In genomic region chrX:70133303-70134115, GRCh38 we compare ENCODE assay signal across 8 cellular contexts.
DNase-seq lines count a peak whose midpoint lies in the region; ATAC-seq and TF ChIP-seq lines count a peak whose summit lies in the region.

TSS of gene IGBP1 (plus strand) at chrX:70133447. CDS start at chrX:70133948, 501 bp downstream.

- TF ChIP-seq POLR2A in GM18951 (IDR thresholded peaks at IDR 0.05; ENCODE audit: extremely low read depth, insufficient read depth, insufficient read length), result peak; percentile 55

- peak; percentile 67 for TF ChIP-seq CTCF in AG09319 (IDR thresholded peaks at IDR 0.05; ENCODE audit: low read depth, low read length)

- DNase-seq in AG09319 (ENCODE audit: extremely low read depth, low read depth) (peak; percentile 60), NCI-H226 (peak; percentile 79), islet precursor cell (peak; percentile 93)
- DNase-seq in activated CD4-positive, CD25-positive, alpha-beta regulatory T cell (lab: John Stamatoyannopoulos, UW), result peak; percentile 27 to 51 (median 38)
- DNase-seq in central memory CD4-positive, alpha-beta T cell, result peak; percentile 85
- peak; percentile 51 to 62 (median 57) for DNase-seq in stimulated activated CD4-positive, alpha-beta T cell treated with anti-CD3 and anti-CD28 coated beads, Interleukin-12 subunit alpha, Interleukin-12 subunit beta, amount 100 ng/mL, for 48 hours (ENCODE audit: low read depth in 2 of 3, low spot score in 1 of 3)

- in situ Hi-C loops in GM18951 (cut with MboI; ENCODE audit: low sequenced_read_pairs, unreplicated experiment), result no loop called here

- peak; percentile 90 for ATAC-seq in HG03196 (IDR thresholded peaks at IDR 0.05; ENCODE audit: unreplicated experiment)

Comparison
In these comparisons a context has a peak if more than half of its experiments do, and no peak if none do; other contexts are left out.
1. Peak in every context shown above with its lines: DNase-seq and ATAC-seq.
2. DNase-seq: peak in every context shown above with its lines; median percentile 93 in islet precursor cell; 85 in central memory CD4-positive, alpha-beta T cell; 79 in NCI-H226; 60 in AG09319; 57 in stimulated activated CD4-positive, alpha-beta T cell treated with anti-CD3 and anti-CD28 coated beads, Interleukin-12 subunit alpha, Interleukin-12 subunit beta, amount 100 ng/mL, for 48 hours; 38 in activated CD4-positive, CD25-positive, alpha-beta regulatory T cell.